In the genomic region with DNA sequence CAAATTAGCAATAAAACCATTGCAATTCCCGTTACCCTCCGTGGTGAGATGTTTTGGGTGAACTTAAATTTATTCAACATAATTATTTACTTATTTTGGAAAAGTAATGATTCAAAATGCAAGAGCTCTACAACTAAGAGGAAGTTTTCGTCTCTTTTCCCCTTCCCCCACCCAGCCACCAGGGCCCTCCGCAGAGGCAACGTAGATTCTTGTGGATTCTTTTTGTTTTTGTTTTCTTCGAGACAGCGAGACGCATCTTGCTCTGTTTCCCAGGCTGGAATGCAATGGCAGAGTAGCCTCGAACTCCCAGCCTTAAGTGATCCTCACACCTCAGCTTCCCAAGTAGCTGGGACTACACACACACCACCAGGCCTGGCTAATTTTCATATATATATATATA, we compare ENCODE assay signal across 20 cellular contexts. TPM values are rescaled to one million over a fixed set of nuclear protein-coding genes. Genes with fewer than 3 reads are reported as not detected.
A peak's percentile ranks its signal among the peaks of the same experiment; 100 is the strongest.
DNase-seq lines count a peak whose midpoint lies in the region; ATAC-seq and TF ChIP-seq lines count a peak whose summit lies in the region.
"Had no signal": no experiment of that assay in that cellular context is flagged by ENCODE, and none has a peak within 500 bp of the region (broad histone marks: within the 10 kb centered on the region; RNA-seq: fewer than 3 reads in every experiment).

No MANE protein-coding gene starts in this region.

- 0 out of 2 replicates have a peak overlapping the region, but pooled peaks have one; percentile 5 for H3K4me2 ChIP-seq in GM23338
- no peak overlapping the region for H3K4me2 ChIP-seq in neural progenitor cell
- H3K4me2 ChIP-seq: BLaER1 treated with 17β-estradiol and CSF1 and Interleukin-3, amounts not matched to agents 10 nM and 100 nM had no signal

- no peaks in the 10 kb centered on the region for H3K9me3 ChIP-seq in neural progenitor cell (ENCODE audit: low read depth)
- H3K9me3 ChIP-seq: BLaER1 treated with 17β-estradiol and CSF1 and Interleukin-3, amounts not matched to agents 10 nM and 100 nM; HAP-1 had no signal

- no peak overlapping the region for H3K4me3 Mint-ChIP-seq in GM23338
- H3K4me3 Mint-ChIP-seq in endothelial cell (ENCODE audit: unreplicated experiment) = no peak overlapping the region
- H3K4me3 Mint-ChIP-seq in neural progenitor cell = no peak overlapping the region
- no peak overlapping the region for H3K4me3 Mint-ChIP-seq in CD14-positive monocyte
- H3K4me3 Mint-ChIP-seq: B cell; CD4-positive, CD25-positive, alpha-beta regulatory T cell; CD8-positive, alpha-beta memory T cell had no signal

- H3K4me3 ChIP-seq in GM23338 = no peak overlapping the region
- no peak overlapping the region for H3K4me3 ChIP-seq in neural progenitor cell
- H3K4me3 ChIP-seq: BLaER1 treated with 17β-estradiol and CSF1 and Interleukin-3, amounts not matched to agents 10 nM and 100 nM; GM12878; HAP-1 had no signal

- 0 out of 2 replicates have a peak, but pooled peaks cover 1% of the 10 kb centered on the region for H3F3A ChIP-seq in GM23338 (replicated peaks; ENCODE audit: low read depth)
- H3F3A ChIP-seq in neural progenitor cell (ENCODE audit: low read depth) = no peaks in the 10 kb centered on the region

- TF ChIP-seq CTCF in GM23338 (conservative IDR thresholded peaks at IDR 0.05; ENCODE audit: low read depth in 2 of 2) (no peak), VCaP (conservative IDR thresholded peaks at IDR 0.05) (no peak), endothelial cell (IDR thresholded peaks at IDR 0.05; ENCODE audit: unreplicated experiment) (no peak), neural progenitor cell (IDR thresholded peaks at IDR 0.05) (peak; percentile 8), CD14-positive monocyte (IDR thresholded peaks at IDR 0.05) (no peak)

- H3K27me3 ChIP-seq in GM23338 (ENCODE audit: insufficient read depth) = no peaks in the 10 kb centered on the region
- H3K27me3 ChIP-seq in neural progenitor cell = no peaks in the 10 kb centered on the region
- H3K27me3 ChIP-seq: BLaER1 treated with 17β-estradiol and CSF1 and Interleukin-3, amounts not matched to agents 10 nM and 100 nM had no signal

- H3K4me1 ChIP-seq in GM23338 (ENCODE audit: insufficient read depth) = peaks cover 6% of the 10 kb centered on the region
- no peaks in the 10 kb centered on the region for H3K4me1 ChIP-seq in neural progenitor cell
- H3K4me1 ChIP-seq: HAP-1 had no signal

- H3K27me3 Mint-ChIP-seq in GM23338 (ENCODE audit: insufficient read depth, low read depth, poor library complexity) (peaks cover 5% of the 10 kb centered on the region), endothelial cell (ENCODE audit: unreplicated experiment) (no peaks in the 10 kb centered on the region), neural progenitor cell (ENCODE audit: insufficient read depth, low read depth) (no peaks in the 10 kb centered on the region), CD14-positive monocyte (ENCODE audit: low read depth in 3 of 3) (peaks cover 1 to 5% (median 3%) of the 10 kb centered on the region in 3 donors)
- H3K27me3 Mint-ChIP-seq: CD4-positive, CD25-positive, alpha-beta regulatory T cell had no signal

- intact Hi-C loops in posterior vena cava (cut with DNase I) = no loop called here
- intact Hi-C loops in CD14-positive monocyte (cut with micrococcal nuclease) = no loop called here

- H3K36me3 Mint-ChIP-seq in GM23338 (ENCODE audit: low read depth) = peaks cover 6% of the 10 kb centered on the region; the same call in 2 of the 3 replicates
- H3K36me3 Mint-ChIP-seq in endothelial cell (ENCODE audit: low read depth, unreplicated experiment) = peaks cover 16% of the 10 kb centered on the region
- H3K36me3 Mint-ChIP-seq in neural progenitor cell = peaks cover 34% of the 10 kb centered on the region
- no peaks in the 10 kb centered on the region for H3K36me3 Mint-ChIP-seq in CD14-positive monocyte
- H3K36me3 Mint-ChIP-seq: CD4-positive, CD25-positive, alpha-beta regulatory T cell; CD8-positive, alpha-beta memory T cell had no signal

- H3K9ac ChIP-seq in neural progenitor cell = no peak overlapping the region
- H3K9ac ChIP-seq: BLaER1 treated with 17β-estradiol and CSF1 and Interleukin-3, amounts not matched to agents 10 nM and 100 nM had no signal

- H4K20me1 ChIP-seq in GM23338 (replicated peaks; ENCODE audit: insufficient read depth) (no peaks in the 10 kb centered on the region), neural progenitor cell (ENCODE audit: low read depth) (no peaks in the 10 kb centered on the region)
- H4K20me1 ChIP-seq: BLaER1 treated with 17β-estradiol and CSF1 and Interleukin-3, amounts not matched to agents 10 nM and 100 nM had no signal

- H3K9me2 ChIP-seq in GM23338 (ENCODE audit: insufficient read depth) = no peaks in the 10 kb centered on the region

- H3K36me3 ChIP-seq in GM23338 (ENCODE audit: insufficient read depth) (no peaks in the 10 kb centered on the region), neural progenitor cell (no peaks in the 10 kb centered on the region)
- H3K36me3 ChIP-seq: BLaER1 treated with 17β-estradiol and CSF1 and Interleukin-3, amounts not matched to agents 10 nM and 100 nM; HAP-1 had no signal

- H2AFZ ChIP-seq in GM23338 (no peak overlapping the region), neural progenitor cell (replicated peaks) (no peak overlapping the region)

- H3K4me1 Mint-ChIP-seq in GM23338 = peaks cover 20% of the 10 kb centered on the region
- H3K4me1 Mint-ChIP-seq in endothelial cell (ENCODE audit: unreplicated experiment) = peaks cover 14% of the 10 kb centered on the region
- no peaks in the 10 kb centered on the region for H3K4me1 Mint-ChIP-seq in neural progenitor cell
- H3K4me1 Mint-ChIP-seq in CD14-positive monocyte = no peaks in the 10 kb centered on the region
- H3K4me1 Mint-ChIP-seq: B cell; CD4-positive, CD25-positive, alpha-beta regulatory T cell; CD8-positive, alpha-beta memory T cell had no signal

- no peak overlapping the region for H3K27ac Mint-ChIP-seq in GM23338
- peak overlapping the region; percentile 77 for H3K27ac Mint-ChIP-seq in endothelial cell (ENCODE audit: unreplicated experiment)
- no peak overlapping the region for H3K27ac Mint-ChIP-seq in neural progenitor cell
- H3K27ac Mint-ChIP-seq in CD14-positive monocyte = no peak overlapping the region
- H3K27ac Mint-ChIP-seq: B cell; CD4-positive, CD25-positive, alpha-beta regulatory T cell; CD8-positive, alpha-beta memory T cell had no signal

- H3K79me2 ChIP-seq in GM23338 (replicated peaks; ENCODE audit: insufficient read depth) (no peaks in the 10 kb centered on the region), neural progenitor cell (ENCODE audit: low read depth) (no peaks in the 10 kb centered on the region)

- no peaks in the 10 kb centered on the region for H3K9me3 Mint-ChIP-seq in GM23338
- H3K9me3 Mint-ChIP-seq in endothelial cell (ENCODE audit: unreplicated experiment) = no peaks in the 10 kb centered on the region
- no peaks in the 10 kb centered on the region for H3K9me3 Mint-ChIP-seq in neural progenitor cell
- H3K9me3 Mint-ChIP-seq in CD14-positive monocyte = no peaks in the 10 kb centered on the region
- H3K9me3 Mint-ChIP-seq: CD4-positive, CD25-positive, alpha-beta regulatory T cell; CD8-positive, alpha-beta memory T cell had no signal

- DNase-seq in GM23338 (ENCODE audit: low spot score) = peak; percentile 71
- DNase-seq in endothelial cell (ENCODE audit: low spot score) = no peak
- DNase-seq in neural progenitor cell (ENCODE audit: low spot score) = peak; percentile 42
- no peak for DNase-seq in posterior vena cava (ENCODE audit: low spot score)
- DNase-seq in CD14-positive monocyte (ENCODE audit: low spot score) = no peak
- DNase-seq: 8988T; CD4-positive, CD25-positive, alpha-beta regulatory T cell; CD8-positive, alpha-beta memory T cell; COR-L47; DMS 273 treated with DMSO at 0.1 percent for 48 hours; DMS53; DND-41; EL; GOT3 had no signal

- no peak overlapping the region for H3K27ac ChIP-seq in GM23338 (ENCODE audit: low read depth)
- peak overlapping the region; percentile 96 for H3K27ac ChIP-seq in VCaP
- H3K27ac ChIP-seq in neural progenitor cell = no peak overlapping the region
- H3K27ac ChIP-seq: BLaER1 treated with 17β-estradiol and CSF1 and Interleukin-3, amounts not matched to agents 10 nM and 100 nM had no signal

- ATAC-seq in GM23338 = peak; percentile 60
- no peak for ATAC-seq in GM21515 (IDR thresholded peaks at IDR 0.05; ENCODE audit: unreplicated experiment)
- ATAC-seq: GM12878 had no signal

TF ChIP-seq in GM23338, 12 proteins besides CTCF, POLR2A, EP300 and RAD21:
- no peak for TF ChIP-seq EZH2 (IDR thresholded peaks at IDR 0.05; ENCODE audit: low read depth, unreplicated experiment)

RNA-seq across cellular contexts. Expression of gene CCDC40, which starts 19.2 kb away (rescaled TPM):
- total RNA-seq in GM23338 (2014; rRNA removed; shearing (Covaris generic)) = 7.1 and 8.1 TPM in 2 replicates
- polyA plus RNA-seq in GM23338 (2016; fragmentation: Nextera tagmentation; extraction: Ambion mirVana) = 6.7 and 7.6 TPM in 2 replicates
- total RNA-seq in endothelial cell (ENCODE audit: unreplicated experiment) = 7.7 TPM
- 7.7 and 11.8 TPM in 2 replicates for total RNA-seq in neural progenitor cell (ENCODE audit: low replicate concordance)
- total RNA-seq in posterior vena cava = 10 to 100 TPM in 1 of 2 donors, 1 to 10 TPM in 1; 6.2 to 10.4 TPM
- under 1 TPM in 1 of 2 donors, not detected in 1; 0.21 TPM for polyA plus RNA-seq in CD14-positive monocyte
- polyA plus RNA-seq: CD4-positive, CD25-positive, alpha-beta regulatory T cell; CD8-positive, alpha-beta memory T cell had no signal

RNA-seq across cellular contexts. Expression of gene TBC1D16, which starts 19.9 kb away (rescaled TPM):
- 93.5 and 104 TPM in 2 replicates for total RNA-seq in GM23338 (2014; rRNA removed; shearing (Covaris generic))
- polyA plus RNA-seq in GM23338 (2016; fragmentation: Nextera tagmentation; extraction: Ambion mirVana) = 15.2 and 16.7 TPM in 2 replicates
- 126 TPM for total RNA-seq in endothelial cell (ENCODE audit: unreplicated experiment)
- total RNA-seq in neural progenitor cell (ENCODE audit: low replicate concordance) = 21.2 and 34.8 TPM in 2 replicates
- total RNA-seq in posterior vena cava = 10 to 100 TPM; 38.9 to 57.9 TPM
- polyA plus RNA-seq in CD14-positive monocyte = under 1 TPM; 0.11 to 0.27 TPM

RNA-seq across cellular contexts. Expression of gene GAA, which starts 45.8 kb away (rescaled TPM):
- 77.4 and 98.1 TPM in 2 replicates for total RNA-seq in GM23338 (2014; rRNA removed; shearing (Covaris generic))
- polyA plus RNA-seq in GM23338 (2016; fragmentation: Nextera tagmentation; extraction: Ambion mirVana) = 72.5 and 73.9 TPM in 2 replicates
- 93.0 TPM for total RNA-seq in endothelial cell (ENCODE audit: unreplicated experiment)
- total RNA-seq in neural progenitor cell (ENCODE audit: low replicate concordance) = 15.2 and 78.3 TPM in 2 replicates
- 10 to 100 TPM; 38.7 to 42.8 TPM for total RNA-seq in posterior vena cava
- 100 to 1,000 TPM; 120 to 140 TPM for polyA plus RNA-seq in CD14-positive monocyte

Comparison
In these comparisons a context has a peak if more than half of its experiments do, and no peak if none do; other contexts are left out.
1. DNase-seq: peak in GM23338 (single experiment) and neural progenitor cell (single experiment); none in endothelial cell (single experiment), posterior vena cava (single experiment) and CD14-positive monocyte (single experiment).